9 cellular contexts compared by ENCODE assay signal in the genomic region with DNA sequence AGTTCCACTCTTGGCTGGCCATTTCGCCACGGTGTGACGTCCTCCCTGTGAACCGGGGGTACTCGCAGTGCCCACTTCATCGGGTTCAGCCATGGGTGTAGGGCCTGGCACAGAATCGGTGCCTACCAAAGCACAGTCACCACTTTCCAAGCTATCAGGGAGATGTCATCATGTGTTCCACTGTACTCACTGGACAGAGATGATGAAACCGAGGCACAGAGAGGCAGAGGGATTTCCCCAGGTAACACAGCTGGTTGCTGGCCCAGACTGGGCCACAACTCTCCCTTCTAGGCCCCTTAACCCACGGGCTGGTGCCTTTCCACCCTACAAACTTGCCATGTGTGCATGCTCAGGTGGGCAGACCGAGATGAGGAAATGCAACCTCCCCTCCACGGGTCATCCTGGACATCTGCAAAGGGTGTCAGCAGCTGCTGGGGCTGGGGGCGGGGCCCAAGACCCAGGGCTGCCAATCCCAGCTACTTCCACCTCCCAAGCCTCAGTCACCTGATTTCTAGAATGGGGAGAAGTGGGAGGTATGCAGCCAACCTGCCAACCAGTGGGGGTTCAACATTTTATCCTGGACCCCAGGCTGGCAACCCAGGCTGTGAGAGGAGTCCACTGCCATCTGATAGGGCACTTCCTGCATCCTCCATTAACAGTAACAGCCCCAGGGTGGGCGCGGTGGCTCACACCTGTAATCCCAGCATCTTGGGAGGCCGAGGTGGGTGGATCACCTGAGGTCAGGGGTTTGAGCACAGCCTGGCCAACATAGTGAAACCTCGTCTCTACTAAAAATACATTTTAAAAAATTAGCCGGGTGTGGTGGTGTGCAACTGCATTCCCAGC. TPM values are rescaled to one million over a fixed set of nuclear protein-coding genes. Genes with fewer than 3 reads are reported as not detected.
DNase-seq lines count a peak whose midpoint lies in the region; ATAC-seq and TF ChIP-seq lines count a peak whose summit lies in the region.
"Had no signal": no experiment of that assay in that cellular context is flagged by ENCODE, and none has a peak within 500 bp of the region (broad histone marks: within the 10 kb centered on the region; RNA-seq: fewer than 3 reads in every experiment).

No MANE protein-coding gene starts in this region.

- H3K36me3 ChIP-seq in mucosa of descending colon (ENCODE audit: low read depth): no peaks in the 10 kb centered on the region

- DNase-seq in CD4-positive, alpha-beta T cell: peak in 1 of 10 experiments; percentile 22
- DNase-seq in NB4 (ENCODE audit: low read depth): peak; percentile 67
- DNase-seq in activated gamma-delta T cell treated with anti-CD3 and anti-CD28 coated beads, Interleukin-2, amount 50 U/mL, for 16 hours (ENCODE audit: low read depth): peak; percentile 55
- peak; percentile 50 to 74 (median 52) for DNase-seq in mucosa of descending colon
- DNase-seq in HuH-7 (ENCODE audit: low spot score): no peak
- no peak for DNase-seq in DMS114 treated with DMSO at 0.1 percent for 48 hours (lab: John Stamatoyannopoulos, UW; ENCODE audit: unreplicated experiment)

- CTCF ChIA-PET in CD4-positive, alpha-beta T cell (lab: Charles Lee): interaction anchor here (0.6 to 3.4 kb wide), 3 partner anchors 45 to 142 kb away, joined by 3 to 17 read pairs (median 3); a partner anchor contains a TSS

- H3K4me1 Mint-ChIP-seq in CD4-positive, alpha-beta T cell (ENCODE audit: low read depth): peaks cover 72% of the 10 kb centered on the region

- H3K27me3 ChIP-seq in CD4-positive, alpha-beta T cell (ENCODE audit: control insufficient read depth, insufficient read depth, low read length): no peaks in the 10 kb centered on the region

- peak overlapping the region; percentile 25 for H3K4me3 ChIP-seq in NB4 (ENCODE audit: low read depth, low read length)
- H3K4me3 ChIP-seq in mucosa of descending colon: no peak overlapping the region

- peak overlapping the region; percentile 90 for H3K27ac ChIP-seq in CD4-positive, alpha-beta T cell (ENCODE audit: low read depth, low read length)
- H3K27ac ChIP-seq: epithelial cell of prostate had no signal

- no peaks in the 10 kb centered on the region for H3K27me3 Mint-ChIP-seq in CD4-positive, alpha-beta T cell

- H3K4me3 Mint-ChIP-seq in CD4-positive, alpha-beta T cell: peak overlapping the region; percentile 96

- H3K36me3 Mint-ChIP-seq in CD4-positive, alpha-beta T cell (ENCODE audit: low read depth): peaks cover 21% of the 10 kb centered on the region

- H3K27ac Mint-ChIP-seq in CD4-positive, alpha-beta T cell: peak overlapping the region; percentile 97

- H3K9me3 ChIP-seq in CD4-positive, alpha-beta T cell (ENCODE audit: control insufficient read depth, low read length): no peaks in the 10 kb centered on the region
- H3K9me3 ChIP-seq in mucosa of descending colon: no peaks in the 10 kb centered on the region

- ATAC-seq in CD4-positive, alpha-beta T cell (ENCODE audit: poor library complexity): peak; percentile 9
- ATAC-seq in GM21367 (IDR thresholded peaks at IDR 0.05; ENCODE audit: unreplicated experiment) (peak; percentile 34), mucosa of descending colon (peak; percentile 39), HG02840 (IDR thresholded peaks at IDR 0.05; ENCODE audit: low FRiP score, unreplicated experiment) (no peak)

- intact Hi-C loops in CD4-positive, alpha-beta T cell (cut with DNase I, micrococcal nuclease): no loop called here
- intact Hi-C loops in mucosa of descending colon (cut with DNase I, micrococcal nuclease): no loop called here

- TF ChIP-seq POLR2A in NB4 (IDR thresholded peaks at IDR 0.05; ENCODE audit: extremely low read depth, insufficient read length): no peak

- peaks cover 8% of the 10 kb centered on the region for H3K4me1 ChIP-seq in mucosa of descending colon (ENCODE audit: low read depth)

- POLR2A ChIA-PET in CD4-positive, alpha-beta T cell (lab: Charles Lee): interaction anchor here (0.7 to 2.2 kb wide), 5 partner anchors 10 to 90 kb away, joined by 3 to 16 read pairs (median 5); no protein-coding TSS in a partner anchor

- no peaks in the 10 kb centered on the region for H3K9me3 Mint-ChIP-seq in CD4-positive, alpha-beta T cell

- no peak for TF ChIP-seq CTCF in CD4-positive, alpha-beta T cell (IDR thresholded peaks at IDR 0.05)
- TF ChIP-seq CTCF in NB4 (IDR thresholded peaks at IDR 0.05; ENCODE audit: low read depth, low read length): no peak
- TF ChIP-seq CTCF in mucosa of descending colon (IDR thresholded peaks at IDR 0.05): no peak

RNA-seq across cellular contexts. Expression of a gene that starts 0.9 kb away (rescaled TPM):
- 10 to 100 TPM; 10.9 to 11.8 TPM for total RNA-seq in CD4-positive, alpha-beta T cell
- 1 to 10 TPM; 3.2 to 7.4 (median 4.7) TPM for total RNA-seq in mucosa of descending colon

RNA-seq across cellular contexts. Expression of a gene that starts 6.5 kb away (rescaled TPM):
- 100 to 1,000 TPM; 117 to 121 TPM for total RNA-seq in CD4-positive, alpha-beta T cell
- 100 to 1,000 TPM in 1 of 3 donors, 10 to 100 TPM in 2; 67.8 to 111 (median 75.9) TPM for total RNA-seq in mucosa of descending colon

RNA-seq across cellular contexts. Expression of a gene that starts 23.3 kb away (rescaled TPM):
- 10 to 100 TPM; 58.0 to 66.6 TPM for total RNA-seq in CD4-positive, alpha-beta T cell
- 10 to 100 TPM; 41.0 to 46.5 (median 41.3) TPM for total RNA-seq in mucosa of descending colon

RNA-seq across cellular contexts. Expression of a gene that starts 44.3 kb away (rescaled TPM):
- 1 to 10 TPM; 7.6 to 8.2 TPM for total RNA-seq in CD4-positive, alpha-beta T cell
- total RNA-seq in mucosa of descending colon: 10 to 100 TPM; 19.7 to 30.2 (median 28.2) TPM

Comparison
In these comparisons a context has a peak if more than half of its experiments do, and no peak if none do; other contexts are left out.
1. DNase-seq: peak in NB4 (single experiment), activated gamma-delta T cell treated with anti-CD3 and anti-CD28 coated beads, Interleukin-2, amount 50 U/mL, for 16 hours (single experiment) and mucosa of descending colon (3 of 3); none in HuH-7 (single experiment) and DMS114 treated with DMSO at 0.1 percent for 48 hours (single experiment).